ENCODE assay signal across 1 cellular context in genomic region chr19:38941979-38942378, GRCh38.
TF ChIP-seq lines count a peak whose summit lies in the region.

No MANE protein-coding gene starts in this region.

TF ChIP-seq in HepG2, 621 proteins besides CTCF, POLR2A, EP300 and RAD21:
- TF ChIP-seq POLR2G (IDR thresholded peaks at IDR 0.05; ENCODE audit: low read depth, low read length) = peak; percentile 38; the same call in 1 of the 2 replicates
- TF ChIP-seq RXRA (CRISPR knock-in tag; IDR thresholded peaks at IDR 0.05) = no peak
